Comparison of ENCODE assay signal across 8 cellular contexts in genomic region chr14:90060312-90060964, GRCh38. TPM values are rescaled to one million over a fixed set of nuclear protein-coding genes. Genes with fewer than 3 reads are reported as not detected.
A peak's percentile ranks its signal among the peaks of the same experiment; 100 is the strongest.
DNase-seq lines count a peak whose midpoint lies in the region; ATAC-seq and TF ChIP-seq lines count a peak whose summit lies in the region.

No MANE protein-coding gene starts in this region.

- H3K4me1 Mint-ChIP-seq in brain: peaks cover 24% of the 10 kb centered on the region

- no peaks in the 10 kb centered on the region for H3K36me3 Mint-ChIP-seq in brain

- in situ Hi-C loops in SK-MEL-5 (cut with HindIII; ENCODE audit: low pct_unique_long_range_greater_than_20kb, low sequenced_read_pairs): no loop called here

- H3K9ac ChIP-seq in iPS-20b (ENCODE audit: low read depth, low read length): no peak overlapping the region
- H3K9ac ChIP-seq in skeletal muscle satellite cell (ENCODE audit: low read depth, low read length): no peak overlapping the region

- TF ChIP-seq CTCF in brain (conservative IDR thresholded peaks at IDR 0.05): peak; percentile 71 to 78

- H3K9me3 Mint-ChIP-seq in brain: peaks cover 0 to 23% (median 9%) of the 10 kb centered on the region in 5 experiments

- no peaks in the 10 kb centered on the region for H3K9me3 ChIP-seq in iPS-20b (ENCODE audit: insufficient read depth, low read depth, low read length)
- no peaks in the 10 kb centered on the region for H3K9me3 ChIP-seq in skeletal muscle satellite cell (replicated peaks; ENCODE audit: low read length)

- peaks cover 81% of the 10 kb centered on the region for H3K27me3 ChIP-seq in iPS-20b (ENCODE audit: insufficient read depth, low read length)
- H3K27me3 ChIP-seq in skeletal muscle satellite cell (ENCODE audit: control insufficient read depth, insufficient read depth, low read length): peaks cover 92% of the 10 kb centered on the region

- peak overlapping the region in 1 of 5 experiments; percentile 50 for H3K27ac Mint-ChIP-seq in brain

- peak overlapping the region; percentile 90 for H3K4me2 ChIP-seq in skeletal muscle satellite cell (ENCODE audit: low read length)

- H3K4me1 ChIP-seq in iPS-20b (ENCODE audit: insufficient read depth, low read length) (peaks cover 6% of the 10 kb centered on the region; the same call in 1 of the 2 replicates), skeletal muscle satellite cell (ENCODE audit: control insufficient read depth, insufficient read depth, low read length) (peaks cover 21% of the 10 kb centered on the region)

- H3K36me3 ChIP-seq in iPS-20b (ENCODE audit: insufficient read depth, low read depth, low read length) (no peaks in the 10 kb centered on the region), skeletal muscle satellite cell (ENCODE audit: insufficient read depth, low read length) (no peaks in the 10 kb centered on the region)

- ATAC-seq in GM19468 (IDR thresholded peaks at IDR 0.05; ENCODE audit: extremely low read depth, unreplicated experiment): peak; percentile 25

- no peak overlapping the region for H3K27ac ChIP-seq in iPS-20b (ENCODE audit: low read length)

- peaks cover 93% of the 10 kb centered on the region for H3K27me3 Mint-ChIP-seq in brain

- DNase-seq in COR-L47 (lab: John Stamatoyannopoulos, UW): peak; percentile 53
- DNase-seq in HT1080 (ENCODE audit: low read depth): peak; percentile 44
- peak; percentile 78 for DNase-seq in SK-MEL-5 (ENCODE audit: low read depth, low spot score)
- no peak for DNase-seq in cerebellar nuclear complex (lab: John Stamatoyannopoulos, UW)

- peak overlapping the region; percentile 67 for H3K4me3 ChIP-seq in iPS-20b (ENCODE audit: low read length)
- peak overlapping the region; percentile 68 for H3K4me3 ChIP-seq in skeletal muscle satellite cell (ENCODE audit: low read length)

- H3K4me3 Mint-ChIP-seq in brain: peak overlapping the region; percentile 73 to 89 (median 87)

RNA-seq across cellular contexts. Expression of gene KCNK13, which starts 1.4 kb away (rescaled TPM):
- total RNA-seq in HT1080 (2014; rRNA removed; shearing (Covaris generic)): 0.13 and 0.45 TPM in 2 replicates
- not detected in 2 replicates for polyA plus RNA-seq in HT1080 (2015; cell fraction: cytosol; rRNA removed)
- not detected in 2 replicates for polyA plus RNA-seq in HT1080 (2015; cell fraction: nucleus; rRNA removed)
- total RNA-seq in SK-MEL-5 (2014; rRNA removed; shearing (Covaris generic)): 1.4 and 1.5 TPM in 2 replicates
- 1.2 and 1.8 TPM in 2 replicates for polyA plus RNA-seq in SK-MEL-5 (2015; cell fraction: cytosol; rRNA removed)
- 0.96 TPM in 1 of 2 replicates, not detected in the other for polyA plus RNA-seq in SK-MEL-5 (2015; cell fraction: nucleus; rRNA removed)
- 0.85 TPM for polyA plus RNA-seq in brain (ENCODE audit: insufficient read depth, low read depth, low replicate concordance)
- not detected in 2 replicates for total RNA-seq in skeletal muscle satellite cell (2012; rRNA removed)

Comparison
In these comparisons a context has a peak if more than half of its experiments do, and no peak if none do; other contexts are left out.
1. DNase-seq: peak in COR-L47 (single experiment), HT1080 (single experiment) and SK-MEL-5 (single experiment); none in cerebellar nuclear complex (0 of 2).